Comparison of ENCODE assay signal across 9 cellular contexts in genomic region chr2:136502660-136503059, GRCh38.
"Had no signal": no experiment of that assay in that cellular context is flagged by ENCODE, and none has a peak within 500 bp of the region (broad histone marks: within the 10 kb centered on the region; RNA-seq: fewer than 3 reads in every experiment).

No MANE protein-coding gene starts in this region.

- H3K4me3 ChIP-seq: GM23338, HAP-1, K562 had no signal

- H3K36me3 ChIP-seq: HAP-1 had no signal

- H3K9me3 ChIP-seq: HAP-1 had no signal

- DNase-seq: H7, HFFc6, IMR-90, Kasumi-1, KG1 had no signal

- H3K4me1 ChIP-seq: HAP-1 had no signal

- ATAC-seq: GM23338, HCT116, K562 had no signal
